2 cellular contexts compared by ENCODE assay signal in the genomic region with DNA sequence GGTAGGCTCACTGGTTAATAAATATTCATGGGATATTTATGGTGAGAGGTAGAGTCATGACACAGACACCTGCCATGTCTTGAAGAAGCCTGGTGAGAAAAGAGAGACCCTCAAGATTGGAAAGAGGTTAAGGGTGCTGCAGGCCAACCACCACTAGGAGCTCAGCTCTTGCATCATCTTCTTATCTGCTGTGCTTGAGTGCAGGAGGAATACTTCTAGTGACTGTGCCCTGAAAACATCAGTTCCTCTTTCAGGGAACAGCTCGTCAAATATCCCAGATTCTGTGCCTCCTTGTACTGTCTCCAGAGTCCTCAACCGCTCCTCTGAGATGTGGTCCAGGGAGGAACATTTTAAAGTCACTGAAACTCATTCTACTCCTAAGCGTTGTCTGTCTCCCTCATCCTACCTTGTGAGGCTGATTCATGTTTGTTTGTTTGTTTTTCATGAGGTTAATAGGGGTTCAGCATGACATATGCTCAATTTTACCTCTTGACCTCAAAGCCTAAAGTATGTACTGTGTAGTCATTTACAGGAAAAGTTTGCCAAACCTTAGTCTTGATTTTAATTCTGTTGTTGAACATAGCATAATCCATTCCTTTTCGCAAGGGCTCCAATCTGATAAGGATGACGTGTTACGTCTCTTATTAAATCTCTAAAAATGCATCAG.
A peak's percentile ranks its signal among the peaks of the same experiment; 100 is the strongest.
TF ChIP-seq lines count a peak whose summit lies in the region.

No MANE protein-coding gene starts in this region.

TF ChIP-seq in IMR-90, 13 proteins besides CTCF, POLR2A, EP300 and RAD21:
- TF ChIP-seq CEBPB (IDR thresholded peaks at IDR 0.05; ENCODE audit: low read depth, low read length): 0 out of 2 replicates have a peak, but pooled peaks have one; percentile 18
- no peak for TF ChIP-seq RCOR1 (IDR thresholded peaks at IDR 0.05; ENCODE audit: insufficient replicate concordance, low read length)
TF ChIP-seq in IMR-90: peak in this region for 1.

TF ChIP-seq in H1, 55 proteins besides CTCF, POLR2A, EP300 and RAD21:
- TF ChIP-seq HDAC2 (IDR thresholded peaks at IDR 0.05; ENCODE audit: borderline replicate concordance in 1 of 2, low read depth in 2 of 2, low read length in 2 of 2): no peak
- TF ChIP-seq CEBPB (IDR thresholded peaks at IDR 0.05; ENCODE audit: low read depth, low read length): 0 out of 2 replicates have a peak, but pooled peaks have one; percentile 29
